Comparison of ENCODE assay signal across 2 cellular contexts in the genomic region with DNA sequence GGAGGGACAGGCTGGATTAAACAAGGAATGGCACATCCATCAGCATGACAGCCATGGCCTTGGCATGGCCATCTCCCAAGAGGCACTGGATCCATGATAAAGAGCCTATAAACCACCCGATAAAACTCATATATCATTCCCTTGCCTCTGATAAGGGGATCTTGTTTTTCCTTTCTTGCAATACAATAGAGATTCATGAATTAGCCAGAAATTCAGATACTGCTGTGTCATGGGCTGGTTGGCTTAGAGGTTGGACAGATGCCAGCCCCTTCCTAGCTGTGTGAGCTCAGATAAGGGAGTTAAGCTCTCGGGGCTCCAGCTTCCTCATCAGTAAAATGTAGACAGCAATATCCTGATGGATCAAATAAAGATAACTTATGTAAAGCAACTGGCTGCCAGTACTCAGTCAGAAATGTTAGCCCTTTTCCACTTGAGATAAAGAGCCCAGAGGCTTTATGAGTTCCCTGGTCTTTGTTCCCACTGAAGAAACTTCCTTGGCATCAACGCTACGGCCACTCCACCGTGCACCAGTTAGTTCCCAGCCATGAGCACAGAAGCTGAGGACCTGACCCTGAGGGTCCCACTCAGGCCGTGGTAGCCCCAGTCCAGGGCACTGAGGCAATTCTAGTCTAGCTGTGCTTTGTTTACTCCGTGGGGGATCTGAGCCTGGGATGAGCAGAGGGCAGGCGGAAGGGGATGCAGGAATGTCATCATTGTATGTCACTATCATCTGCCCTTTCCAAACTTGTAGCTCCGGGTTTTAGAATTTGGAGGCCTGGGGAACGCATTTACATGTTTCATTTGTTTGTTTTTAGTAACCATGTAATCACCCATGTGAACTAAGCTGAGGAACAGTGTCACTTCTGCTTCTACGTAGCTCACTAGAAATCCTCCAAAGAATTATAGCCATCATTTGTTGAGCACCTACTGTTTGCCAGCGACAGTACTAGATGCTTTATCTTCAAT.
A peak's percentile ranks its signal among the peaks of the same experiment; 100 is the strongest.
TF ChIP-seq lines count a peak whose summit lies in the region.

No MANE protein-coding gene starts in this region.

TF ChIP-seq in K562, 482 proteins besides CTCF, POLR2A, EP300 and RAD21 (continued from another document and continues in another):
- TF ChIP-seq, protein P1, sequence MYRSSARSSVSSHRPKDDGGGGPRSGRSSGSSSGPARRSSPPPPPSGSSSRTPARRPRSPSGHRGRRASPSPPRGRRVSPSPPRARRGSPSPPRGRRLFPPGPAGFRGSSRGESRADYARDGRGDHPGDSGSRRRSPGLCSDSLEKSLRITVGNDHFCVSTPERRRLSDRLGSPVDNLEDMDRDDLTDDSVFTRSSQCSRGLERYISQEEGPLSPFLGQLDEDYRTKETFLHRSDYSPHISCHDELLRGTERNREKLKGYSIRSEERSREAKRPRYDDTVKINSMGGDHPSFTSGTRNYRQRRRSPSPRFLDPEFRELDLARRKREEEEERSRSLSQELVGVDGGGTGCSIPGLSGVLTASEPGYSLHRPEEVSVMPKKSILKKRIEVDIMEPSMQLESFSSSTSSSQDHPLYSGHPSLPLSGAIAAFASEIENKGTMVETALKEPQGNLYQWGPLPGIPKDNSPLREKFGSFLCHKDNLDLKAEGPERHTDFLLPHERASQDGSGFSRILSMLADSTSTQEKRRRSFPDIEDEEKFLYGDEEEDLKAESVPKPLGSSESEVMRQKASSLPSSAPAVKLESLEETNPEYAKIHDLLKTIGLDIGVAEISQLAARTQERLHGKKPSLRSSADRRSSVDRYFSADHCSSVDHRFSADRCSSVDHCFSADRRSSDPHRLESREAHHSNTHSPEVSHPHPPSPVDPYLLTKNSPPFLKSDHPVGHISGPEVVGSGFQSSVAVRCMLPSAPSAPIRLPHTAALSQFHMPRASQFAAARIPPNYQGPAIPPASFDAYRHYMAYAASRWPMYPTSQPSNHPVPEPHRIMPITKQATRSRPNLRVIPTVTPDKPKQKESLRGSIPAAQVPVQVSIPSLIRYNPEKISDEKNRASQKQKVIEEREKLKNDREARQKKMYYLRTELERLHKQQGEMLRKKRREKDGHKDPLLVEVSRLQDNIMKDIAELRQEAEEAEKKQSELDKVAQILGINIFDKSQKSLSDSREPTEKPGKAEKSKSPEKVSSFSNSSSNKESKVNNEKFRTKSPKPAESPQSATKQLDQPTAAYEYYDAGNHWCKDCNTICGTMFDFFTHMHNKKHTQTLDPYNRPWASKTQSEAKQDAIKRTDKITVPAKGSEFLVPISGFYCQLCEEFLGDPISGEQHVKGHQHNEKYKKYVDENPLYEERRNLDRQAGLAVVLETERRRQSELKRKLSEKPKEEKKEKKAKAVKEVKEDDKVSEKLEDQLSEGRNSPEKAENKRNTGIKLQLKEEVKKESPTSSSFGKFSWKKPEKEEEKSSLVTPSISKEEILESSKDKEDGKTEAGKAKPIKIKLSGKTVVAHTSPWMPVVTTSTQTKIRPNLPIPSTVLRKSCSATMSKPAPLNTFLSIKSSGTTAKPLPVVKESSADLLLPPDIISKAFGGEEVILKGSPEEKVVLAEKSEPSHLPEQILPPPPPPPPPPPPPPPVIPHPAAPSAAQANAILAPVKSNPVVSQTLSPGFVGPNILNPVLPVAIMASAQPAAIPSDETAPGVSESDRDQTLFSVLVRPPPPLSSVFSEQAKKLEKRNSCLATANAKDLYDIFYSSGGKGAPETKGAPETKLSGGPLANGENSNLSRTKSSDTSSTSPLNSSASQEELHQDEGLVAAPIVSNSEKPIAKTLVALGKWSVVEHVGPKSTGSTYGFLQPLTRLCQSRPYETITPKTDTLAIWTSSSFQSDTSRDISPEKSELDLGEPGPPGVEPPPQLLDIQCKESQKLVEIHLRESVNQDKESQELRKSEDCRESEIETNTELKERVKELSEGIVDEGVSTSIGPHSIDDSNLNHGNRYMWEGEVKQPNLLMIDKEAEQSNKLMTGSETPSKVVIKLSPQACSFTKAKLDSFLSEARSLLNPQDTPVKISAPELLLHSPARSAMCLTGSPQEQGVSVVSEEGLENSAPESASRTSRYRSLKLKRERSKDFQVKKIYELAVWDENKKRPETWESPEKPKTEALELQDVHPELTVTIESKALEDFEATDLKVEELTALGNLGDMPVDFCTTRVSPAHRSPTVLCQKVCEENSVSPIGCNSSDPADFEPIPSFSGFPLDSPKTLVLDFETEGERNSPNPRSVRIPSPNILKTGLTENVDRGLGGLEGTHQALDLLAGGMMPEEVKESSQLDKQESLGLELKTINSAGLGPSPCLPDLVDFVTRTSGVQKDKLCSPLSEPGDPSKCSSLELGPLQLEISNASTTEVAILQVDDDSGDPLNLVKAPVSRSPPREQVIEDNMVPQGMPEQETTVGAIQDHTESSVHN (IDR thresholded peaks at IDR 0.05; ENCODE audit: borderline replicate concordance in 1 of 2, low read depth in 1 of 2), result peak in 1 of 2 experiments; percentile 48; a peak in 1 of 4 replicates
- peak in 1 of 2 experiments; percentile 59 for TF ChIP-seq NCOA2 (IDR thresholded peaks at IDR 0.05; ENCODE audit: partially characterized antibody in 2 of 2)
- TF ChIP-seq MAZ (CRISPR knock-in tag; conservative IDR thresholded peaks at IDR 0.05 in 1 of 2, IDR thresholded peaks at IDR 0.05 in 1 of 2), result peak in 1 of 2 experiments; percentile 36; a peak in 1 of 4 replicates
- no peak for TF ChIP-seq SIN3A (IDR thresholded peaks at IDR 0.05; ENCODE audit: borderline replicate concordance in 2 of 2, control insufficient read depth in 1 of 2, low read depth in 2 of 2, low read length in 2 of 2)
- TF ChIP-seq CEBPB (tag; IDR thresholded peaks at IDR 0.05), result peak; percentile 56
- TF ChIP-seq RBM25 (IDR thresholded peaks at IDR 0.05; ENCODE audit: low read depth, low read length, severe bottlenecking), result peak; percentile 7
- TF ChIP-seq BDP1 (IDR thresholded peaks at IDR 0.05; ENCODE audit: insufficient read depth, insufficient read length), result no peak
- no peak for TF ChIP-seq EHMT2 (IDR thresholded peaks at IDR 0.05)
- TF ChIP-seq PHB2 (IDR thresholded peaks at IDR 0.05; ENCODE audit: low read depth), result peak; percentile 65
- peak; percentile 36 for TF ChIP-seq TBP (optimal IDR thresholded peaks at IDR 0.05; ENCODE audit: low read depth, low read length)
- peak; percentile 85 for TF ChIP-seq RNF2 (IDR thresholded peaks at IDR 0.05)
- TF ChIP-seq MTA3 (IDR thresholded peaks at IDR 0.05; ENCODE audit: borderline replicate concordance), result peak; percentile 95
- TF ChIP-seq, protein P2, sequence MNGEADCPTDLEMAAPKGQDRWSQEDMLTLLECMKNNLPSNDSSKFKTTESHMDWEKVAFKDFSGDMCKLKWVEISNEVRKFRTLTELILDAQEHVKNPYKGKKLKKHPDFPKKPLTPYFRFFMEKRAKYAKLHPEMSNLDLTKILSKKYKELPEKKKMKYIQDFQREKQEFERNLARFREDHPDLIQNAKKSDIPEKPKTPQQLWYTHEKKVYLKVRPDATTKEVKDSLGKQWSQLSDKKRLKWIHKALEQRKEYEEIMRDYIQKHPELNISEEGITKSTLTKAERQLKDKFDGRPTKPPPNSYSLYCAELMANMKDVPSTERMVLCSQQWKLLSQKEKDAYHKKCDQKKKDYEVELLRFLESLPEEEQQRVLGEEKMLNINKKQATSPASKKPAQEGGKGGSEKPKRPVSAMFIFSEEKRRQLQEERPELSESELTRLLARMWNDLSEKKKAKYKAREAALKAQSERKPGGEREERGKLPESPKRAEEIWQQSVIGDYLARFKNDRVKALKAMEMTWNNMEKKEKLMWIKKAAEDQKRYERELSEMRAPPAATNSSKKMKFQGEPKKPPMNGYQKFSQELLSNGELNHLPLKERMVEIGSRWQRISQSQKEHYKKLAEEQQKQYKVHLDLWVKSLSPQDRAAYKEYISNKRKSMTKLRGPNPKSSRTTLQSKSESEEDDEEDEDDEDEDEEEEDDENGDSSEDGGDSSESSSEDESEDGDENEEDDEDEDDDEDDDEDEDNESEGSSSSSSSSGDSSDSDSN (IDR thresholded peaks at IDR 0.05; ENCODE audit: borderline replicate concordance in 1 of 2, low read depth in 2 of 2, low read length in 2 of 2), result 0 out of 4 replicates have a peak, but pooled peaks of 1 of the 2 experiments have one; percentile 59
- TF ChIP-seq ARID1B (IDR thresholded peaks at IDR 0.05), result peak; percentile 99
- peak; percentile 98 for TF ChIP-seq CCNT2 (IDR thresholded peaks at IDR 0.05; ENCODE audit: borderline replicate concordance, extremely low read depth, insufficient read length, low read depth, low read length)

TF ChIP-seq in GM23338, 12 proteins besides CTCF, POLR2A, EP300 and RAD21 (continues in another document):
- TF ChIP-seq, protein P3, sequence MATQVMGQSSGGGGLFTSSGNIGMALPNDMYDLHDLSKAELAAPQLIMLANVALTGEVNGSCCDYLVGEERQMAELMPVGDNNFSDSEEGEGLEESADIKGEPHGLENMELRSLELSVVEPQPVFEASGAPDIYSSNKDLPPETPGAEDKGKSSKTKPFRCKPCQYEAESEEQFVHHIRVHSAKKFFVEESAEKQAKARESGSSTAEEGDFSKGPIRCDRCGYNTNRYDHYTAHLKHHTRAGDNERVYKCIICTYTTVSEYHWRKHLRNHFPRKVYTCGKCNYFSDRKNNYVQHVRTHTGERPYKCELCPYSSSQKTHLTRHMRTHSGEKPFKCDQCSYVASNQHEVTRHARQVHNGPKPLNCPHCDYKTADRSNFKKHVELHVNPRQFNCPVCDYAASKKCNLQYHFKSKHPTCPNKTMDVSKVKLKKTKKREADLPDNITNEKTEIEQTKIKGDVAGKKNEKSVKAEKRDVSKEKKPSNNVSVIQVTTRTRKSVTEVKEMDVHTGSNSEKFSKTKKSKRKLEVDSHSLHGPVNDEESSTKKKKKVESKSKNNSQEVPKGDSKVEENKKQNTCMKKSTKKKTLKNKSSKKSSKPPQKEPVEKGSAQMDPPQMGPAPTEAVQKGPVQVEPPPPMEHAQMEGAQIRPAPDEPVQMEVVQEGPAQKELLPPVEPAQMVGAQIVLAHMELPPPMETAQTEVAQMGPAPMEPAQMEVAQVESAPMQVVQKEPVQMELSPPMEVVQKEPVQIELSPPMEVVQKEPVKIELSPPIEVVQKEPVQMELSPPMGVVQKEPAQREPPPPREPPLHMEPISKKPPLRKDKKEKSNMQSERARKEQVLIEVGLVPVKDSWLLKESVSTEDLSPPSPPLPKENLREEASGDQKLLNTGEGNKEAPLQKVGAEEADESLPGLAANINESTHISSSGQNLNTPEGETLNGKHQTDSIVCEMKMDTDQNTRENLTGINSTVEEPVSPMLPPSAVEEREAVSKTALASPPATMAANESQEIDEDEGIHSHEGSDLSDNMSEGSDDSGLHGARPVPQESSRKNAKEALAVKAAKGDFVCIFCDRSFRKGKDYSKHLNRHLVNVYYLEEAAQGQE (IDR thresholded peaks at IDR 0.05; ENCODE audit: unreplicated experiment), result no peak
- no peak for TF ChIP-seq ZNF114 (CRISPR knock-in tag; IDR thresholded peaks at IDR 0.05)
- TF ChIP-seq NANOG (IDR thresholded peaks at IDR 0.05; ENCODE audit: borderline replicate concordance), result no peak
- TF ChIP-seq EZH2 (IDR thresholded peaks at IDR 0.05; ENCODE audit: low read depth, unreplicated experiment), result no peak
- TF ChIP-seq JUNB (IDR thresholded peaks at IDR 0.05; ENCODE audit: unreplicated experiment), result no peak
- no peak for TF ChIP-seq POLR2AphosphoS5 (IDR thresholded peaks at IDR 0.05; ENCODE audit: low read depth)
- TF ChIP-seq ZNF331 (CRISPR knock-in tag; IDR thresholded peaks at IDR 0.05; ENCODE audit: low read depth), result no peak
- TF ChIP-seq, protein P4, sequence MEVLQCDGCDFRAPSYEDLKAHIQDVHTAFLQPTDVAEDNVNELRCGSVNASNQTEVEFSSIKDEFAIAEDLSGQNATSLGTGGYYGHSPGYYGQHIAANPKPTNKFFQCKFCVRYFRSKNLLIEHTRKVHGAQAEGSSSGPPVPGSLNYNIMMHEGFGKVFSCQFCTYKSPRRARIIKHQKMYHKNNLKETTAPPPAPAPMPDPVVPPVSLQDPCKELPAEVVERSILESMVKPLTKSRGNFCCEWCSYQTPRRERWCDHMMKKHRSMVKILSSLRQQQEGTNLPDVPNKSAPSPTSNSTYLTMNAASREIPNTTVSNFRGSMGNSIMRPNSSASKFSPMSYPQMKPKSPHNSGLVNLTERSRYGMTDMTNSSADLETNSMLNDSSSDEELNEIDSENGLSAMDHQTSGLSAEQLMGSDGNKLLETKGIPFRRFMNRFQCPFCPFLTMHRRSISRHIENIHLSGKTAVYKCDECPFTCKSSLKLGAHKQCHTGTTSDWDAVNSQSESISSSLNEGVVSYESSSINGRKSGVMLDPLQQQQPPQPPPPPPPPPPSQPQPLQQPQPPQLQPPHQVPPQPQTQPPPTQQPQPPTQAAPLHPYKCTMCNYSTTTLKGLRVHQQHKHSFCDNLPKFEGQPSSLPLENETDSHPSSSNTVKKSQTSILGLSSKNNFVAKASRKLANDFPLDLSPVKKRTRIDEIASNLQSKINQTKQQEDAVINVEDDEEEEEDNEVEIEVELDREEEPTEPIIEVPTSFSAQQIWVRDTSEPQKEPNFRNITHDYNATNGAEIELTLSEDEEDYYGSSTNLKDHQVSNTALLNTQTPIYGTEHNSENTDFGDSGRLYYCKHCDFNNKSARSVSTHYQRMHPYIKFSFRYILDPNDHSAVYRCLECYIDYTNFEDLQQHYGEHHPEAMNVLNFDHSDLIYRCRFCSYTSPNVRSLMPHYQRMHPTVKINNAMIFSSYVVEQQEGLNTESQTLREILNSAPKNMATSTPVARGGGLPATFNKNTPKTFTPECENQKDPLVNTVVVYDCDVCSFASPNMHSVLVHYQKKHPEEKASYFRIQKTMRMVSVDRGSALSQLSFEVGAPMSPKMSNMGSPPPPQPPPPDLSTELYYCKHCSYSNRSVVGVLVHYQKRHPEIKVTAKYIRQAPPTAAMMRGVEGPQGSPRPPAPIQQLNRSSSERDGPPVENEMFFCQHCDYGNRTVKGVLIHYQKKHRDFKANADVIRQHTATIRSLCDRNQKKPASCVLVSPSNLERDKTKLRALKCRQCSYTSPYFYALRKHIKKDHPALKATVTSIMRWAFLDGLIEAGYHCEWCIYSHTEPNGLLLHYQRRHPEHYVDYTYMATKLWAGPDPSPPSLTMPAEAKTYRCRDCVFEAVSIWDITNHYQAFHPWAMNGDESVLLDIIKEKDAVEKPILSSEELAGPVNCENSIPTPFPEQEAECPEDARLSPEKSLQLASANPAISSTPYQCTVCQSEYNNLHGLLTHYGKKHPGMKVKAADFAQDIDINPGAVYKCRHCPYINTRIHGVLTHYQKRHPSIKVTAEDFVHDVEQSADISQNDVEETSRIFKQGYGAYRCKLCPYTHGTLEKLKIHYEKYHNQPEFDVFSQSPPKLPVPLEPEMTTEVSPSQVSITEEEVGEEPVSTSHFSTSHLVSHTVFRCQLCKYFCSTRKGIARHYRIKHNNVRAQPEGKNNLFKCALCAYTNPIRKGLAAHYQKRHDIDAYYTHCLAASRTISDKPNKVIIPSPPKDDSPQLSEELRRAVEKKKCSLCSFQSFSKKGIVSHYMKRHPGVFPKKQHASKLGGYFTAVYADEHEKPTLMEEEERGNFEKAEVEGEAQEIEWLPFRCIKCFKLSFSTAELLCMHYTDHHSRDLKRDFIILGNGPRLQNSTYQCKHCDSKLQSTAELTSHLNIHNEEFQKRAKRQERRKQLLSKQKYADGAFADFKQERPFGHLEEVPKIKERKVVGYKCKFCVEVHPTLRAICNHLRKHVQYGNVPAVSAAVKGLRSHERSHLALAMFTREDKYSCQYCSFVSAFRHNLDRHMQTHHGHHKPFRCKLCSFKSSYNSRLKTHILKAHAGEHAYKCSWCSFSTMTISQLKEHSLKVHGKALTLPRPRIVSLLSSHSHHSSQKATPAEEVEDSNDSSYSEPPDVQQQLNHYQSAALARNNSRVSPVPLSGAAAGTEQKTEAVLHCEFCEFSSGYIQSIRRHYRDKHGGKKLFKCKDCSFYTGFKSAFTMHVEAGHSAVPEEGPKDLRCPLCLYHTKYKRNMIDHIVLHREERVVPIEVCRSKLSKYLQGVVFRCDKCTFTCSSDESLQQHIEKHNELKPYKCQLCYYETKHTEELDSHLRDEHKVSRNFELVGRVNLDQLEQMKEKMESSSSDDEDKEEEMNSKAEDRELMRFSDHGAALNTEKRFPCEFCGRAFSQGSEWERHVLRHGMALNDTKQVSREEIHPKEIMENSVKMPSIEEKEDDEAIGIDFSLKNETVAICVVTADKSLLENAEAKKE (CRISPR knock-in tag; IDR thresholded peaks at IDR 0.05), result no peak
- TF ChIP-seq STAT1 (IDR thresholded peaks at IDR 0.05; ENCODE audit: unreplicated experiment), result no peak
